ENCODE assay signal across 1 cellular context in the genomic region with DNA sequence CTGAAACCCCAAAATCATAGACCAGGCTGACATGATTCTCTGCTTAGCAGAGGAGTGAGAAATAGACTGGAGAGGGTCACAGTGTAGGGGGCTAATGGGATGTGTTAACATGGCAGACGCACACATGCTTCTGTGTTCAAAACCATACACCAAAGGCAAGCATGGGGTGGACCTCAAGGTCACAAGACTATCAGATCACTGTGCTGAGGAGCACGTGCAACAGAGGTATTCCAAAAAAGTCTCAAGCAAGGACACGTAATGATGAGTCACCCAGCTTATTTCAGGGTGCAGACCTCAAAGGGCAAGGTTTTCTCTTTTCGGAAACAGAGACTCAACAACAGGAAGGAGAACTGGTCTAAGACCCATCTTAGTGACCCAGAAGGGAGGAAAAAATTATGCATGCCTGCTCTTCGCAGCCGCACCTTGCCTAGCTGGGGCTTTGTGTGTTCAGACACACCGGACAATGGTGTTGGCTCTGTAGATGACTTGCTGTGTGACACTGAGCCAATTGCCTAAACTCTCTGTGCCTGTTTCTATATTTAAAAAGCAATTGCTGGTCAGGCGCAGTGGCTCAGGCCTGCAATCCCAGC.
TF ChIP-seq lines count a peak whose summit lies in the region.

No MANE protein-coding gene starts in this region.

TF ChIP-seq in GM12878, 131 proteins besides CTCF, POLR2A, EP300 and RAD21 (continued from another document):
- TF ChIP-seq, protein P1, sequence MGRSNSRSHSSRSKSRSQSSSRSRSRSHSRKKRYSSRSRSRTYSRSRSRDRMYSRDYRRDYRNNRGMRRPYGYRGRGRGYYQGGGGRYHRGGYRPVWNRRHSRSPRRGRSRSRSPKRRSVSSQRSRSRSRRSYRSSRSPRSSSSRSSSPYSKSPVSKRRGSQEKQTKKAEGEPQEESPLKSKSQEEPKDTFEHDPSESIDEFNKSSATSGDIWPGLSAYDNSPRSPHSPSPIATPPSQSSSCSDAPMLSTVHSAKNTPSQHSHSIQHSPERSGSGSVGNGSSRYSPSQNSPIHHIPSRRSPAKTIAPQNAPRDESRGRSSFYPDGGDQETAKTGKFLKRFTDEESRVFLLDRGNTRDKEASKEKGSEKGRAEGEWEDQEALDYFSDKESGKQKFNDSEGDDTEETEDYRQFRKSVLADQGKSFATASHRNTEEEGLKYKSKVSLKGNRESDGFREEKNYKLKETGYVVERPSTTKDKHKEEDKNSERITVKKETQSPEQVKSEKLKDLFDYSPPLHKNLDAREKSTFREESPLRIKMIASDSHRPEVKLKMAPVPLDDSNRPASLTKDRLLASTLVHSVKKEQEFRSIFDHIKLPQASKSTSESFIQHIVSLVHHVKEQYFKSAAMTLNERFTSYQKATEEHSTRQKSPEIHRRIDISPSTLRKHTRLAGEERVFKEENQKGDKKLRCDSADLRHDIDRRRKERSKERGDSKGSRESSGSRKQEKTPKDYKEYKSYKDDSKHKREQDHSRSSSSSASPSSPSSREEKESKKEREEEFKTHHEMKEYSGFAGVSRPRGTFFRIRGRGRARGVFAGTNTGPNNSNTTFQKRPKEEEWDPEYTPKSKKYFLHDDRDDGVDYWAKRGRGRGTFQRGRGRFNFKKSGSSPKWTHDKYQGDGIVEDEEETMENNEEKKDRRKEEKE (IDR thresholded peaks at IDR 0.05): no peak
- TF ChIP-seq, protein P2, sequence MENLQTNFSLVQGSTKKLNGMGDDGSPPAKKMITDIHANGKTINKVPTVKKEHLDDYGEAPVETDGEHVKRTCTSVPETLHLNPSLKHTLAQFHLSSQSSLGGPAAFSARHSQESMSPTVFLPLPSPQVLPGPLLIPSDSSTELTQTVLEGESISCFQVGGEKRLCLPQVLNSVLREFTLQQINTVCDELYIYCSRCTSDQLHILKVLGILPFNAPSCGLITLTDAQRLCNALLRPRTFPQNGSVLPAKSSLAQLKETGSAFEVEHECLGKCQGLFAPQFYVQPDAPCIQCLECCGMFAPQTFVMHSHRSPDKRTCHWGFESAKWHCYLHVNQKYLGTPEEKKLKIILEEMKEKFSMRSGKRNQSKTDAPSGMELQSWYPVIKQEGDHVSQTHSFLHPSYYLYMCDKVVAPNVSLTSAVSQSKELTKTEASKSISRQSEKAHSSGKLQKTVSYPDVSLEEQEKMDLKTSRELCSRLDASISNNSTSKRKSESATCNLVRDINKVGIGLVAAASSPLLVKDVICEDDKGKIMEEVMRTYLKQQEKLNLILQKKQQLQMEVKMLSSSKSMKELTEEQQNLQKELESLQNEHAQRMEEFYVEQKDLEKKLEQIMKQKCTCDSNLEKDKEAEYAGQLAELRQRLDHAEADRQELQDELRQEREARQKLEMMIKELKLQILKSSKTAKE (IDR thresholded peaks at IDR 0.05; ENCODE audit: low read depth, poor library complexity, severe bottlenecking): peak; percentile 65
